ENCODE assay signal across 8 cellular contexts in genomic region chr15:66293085-66293418, GRCh38. TPM values are rescaled to one million over a fixed set of nuclear protein-coding genes. Genes with fewer than 3 reads are reported as not detected.
DNase-seq lines count a peak whose midpoint lies in the region; ATAC-seq and TF ChIP-seq lines count a peak whose summit lies in the region.

No MANE protein-coding gene starts in this region.

- peak overlapping the region; percentile 21; the same call in 1 of the 2 replicates for H2BK20ac ChIP-seq in IMR-90 (ENCODE audit: low read depth, low read length)

- peak overlapping the region; percentile 66; the same call in 1 of the 2 replicates for H3K18ac ChIP-seq in IMR-90 (ENCODE audit: low read depth, low read length)

- in situ Hi-C loops in IMR-90 (cut with MboI; ENCODE audit: low sequenced_read_pairs): loop anchor here (25.0 kb wide), 1 partner anchor 681 kb away; the partner anchor contains the start of genes INTS14 and SLC24A1

- ATAC-seq in IMR-90 (ENCODE audit: low read depth) (no peak; the same call in 1 of the 2 replicates), HG02884 (IDR thresholded peaks at IDR 0.05; ENCODE audit: unreplicated experiment) (no peak)

- no TSS peak for BruUV-seq in IMR-90 (replicated peaks; lab: Mats Ljungman, UMichigan)

- H3K4me1 ChIP-seq in BE2C: peaks cover 17% of the 10 kb centered on the region
- H3K4me1 ChIP-seq in IMR-90 (ENCODE audit: control insufficient read depth, insufficient read depth, low read length): peaks cover 13% of the 10 kb centered on the region
- peaks cover 33% of the 10 kb centered on the region for H3K4me1 ChIP-seq in mucosa of stomach (ENCODE audit: control insufficient read depth, insufficient read depth, low read length)

- no peak for TF ChIP-seq RAD21 in IMR-90 (IDR thresholded peaks at IDR 0.05; ENCODE audit: low read length)

- peak overlapping the region; percentile 97 for H4K5ac ChIP-seq in IMR-90 (ENCODE audit: low read depth, low read length)

- dilution Hi-C loops in IMR-90 (cut with HindIII; ENCODE audit: low sequenced_read_pairs, unreplicated experiment): no loop called here

- peaks cover 3% of the 10 kb centered on the region; the same call in 1 of the 2 replicates for H3K36me3 ChIP-seq in BE2C
- H3K36me3 ChIP-seq in IMR-90 (ENCODE audit: control insufficient read depth, insufficient read depth, low read length): no peaks in the 10 kb centered on the region
- no peaks in the 10 kb centered on the region for H3K36me3 ChIP-seq in mucosa of stomach (ENCODE audit: control insufficient read depth, insufficient read depth, low read length)

- peak overlapping the region; percentile 76 for H2BK120ac ChIP-seq in IMR-90 (ENCODE audit: low read depth, low read length)

- CTCF ChIA-PET in IMR-90 (lab: Yijun Ruan, JAX): interaction anchor here (0.6 kb wide), 1 partner anchor 516 kb away, joined by 3 read pairs; no protein-coding TSS in a partner anchor

- no peak for TF ChIP-seq POLR2A in IMR-90 (IDR thresholded peaks at IDR 0.05; ENCODE audit: low read depth, low read length)

- peak overlapping the region; percentile 73 for H3K27ac ChIP-seq in IMR-90 (ENCODE audit: insufficient read depth, low read length)
- peak overlapping the region; percentile 88 for H3K27ac ChIP-seq in cingulate gyrus (ENCODE audit: low read depth, low read length)

- WGBS in IMR-90 (ENCODE audit: extremely low coverage in 2 of 2, insufficient read length in 1 of 2), 2 experiments: no CpG with 5 or more reads among the region's 13 CpGs

- peak overlapping the region; percentile 96 for H3K4me2 ChIP-seq in IMR-90 (ENCODE audit: low read depth, low read length)

- H4K20me1 ChIP-seq in IMR-90 (ENCODE audit: insufficient read depth, low read length): no peaks in the 10 kb centered on the region

- H2BK5ac ChIP-seq in IMR-90 (ENCODE audit: low read depth, low read length, poor library complexity, severe bottlenecking): peak overlapping the region; percentile 83

- peak overlapping the region; percentile 56 for H2AK5ac ChIP-seq in IMR-90 (ENCODE audit: low read depth, low read length)

- peak overlapping the region; percentile 98 for H2AFZ ChIP-seq in IMR-90 (replicated peaks; ENCODE audit: low read length, poor library complexity)

- H3K23ac ChIP-seq in IMR-90 (ENCODE audit: low read depth, low read length): peak overlapping the region; percentile 87; the same call in 1 of the 2 replicates

- peak overlapping the region; percentile 95 for H3K9ac ChIP-seq in IMR-90 (ENCODE audit: low read depth, low read length)
- peak overlapping the region; percentile 89 for H3K9ac ChIP-seq in mucosa of stomach (ENCODE audit: low read length)

- H2AK9ac ChIP-seq in IMR-90 (replicated peaks; ENCODE audit: low read depth, low read length, poor library complexity): peak overlapping the region; percentile 93

- H3K27me3 ChIP-seq in BE2C (no peaks in the 10 kb centered on the region), IMR-90 (ENCODE audit: control insufficient read depth, insufficient read depth, low read length) (no peaks in the 10 kb centered on the region; the same call in 1 of the 2 replicates), mucosa of stomach (ENCODE audit: control insufficient read depth, insufficient read depth, low read length) (no peaks in the 10 kb centered on the region)

- POLR2A ChIA-PET in IMR-90 (lab: Charles Lee; ENCODE audit: unreplicated experiment): no interaction called here

- H2BK15ac ChIP-seq in IMR-90 (ENCODE audit: low read depth, low read length): no peak overlapping the region; the same call in 2 of the 3 replicates

- peak overlapping the region; percentile 54; the same call in 1 of the 2 replicates for H4K91ac ChIP-seq in IMR-90 (ENCODE audit: insufficient read depth, low read depth, low read length)

- no peak for DNase-seq in BE2C
- DNase-seq in IMR-90: no peak
- no peak for DNase-seq in DMS 273 treated with DMSO at 0.1 percent for 48 hours (lab: John Stamatoyannopoulos, UW)
- no peak for DNase-seq in foreskin melanocyte
- no peak for DNase-seq in COR-L47 (lab: John Stamatoyannopoulos, UW)

- intact Hi-C loops in IMR-90 (cut with micrococcal nuclease): no loop called here

- peaks cover 3% of the 10 kb centered on the region; the same call in 1 of the 2 replicates for H3K9me1 ChIP-seq in IMR-90 (ENCODE audit: insufficient read depth, low read length)

- H3K56ac ChIP-seq in IMR-90 (ENCODE audit: extremely low read depth, insufficient read depth, low read length): peak overlapping the region; percentile 47; the same call in 1 of the 2 replicates

- peaks cover 0 to 23% of the 10 kb centered on the region in 2 experiments; a peak in 1 of 4 replicates for H3K79me1 ChIP-seq in IMR-90 (ENCODE audit: low read depth in 1 of 2, low read length in 2 of 2)

- peak overlapping the region; percentile 91 for H3K4ac ChIP-seq in IMR-90 (ENCODE audit: low read depth, low read length)

- TF ChIP-seq CTCF in BE2C (IDR thresholded peaks at IDR 0.05; ENCODE audit: low read depth, low read length) (no peak), IMR-90 (conservative IDR thresholded peaks at IDR 0.05; ENCODE audit: low read depth, low read length) (no peak)

- peak overlapping the region; percentile 78 for H3K14ac ChIP-seq in IMR-90 (replicated peaks; ENCODE audit: low read depth, low read length)

- H3K9me3 ChIP-seq in BE2C: no peaks in the 10 kb centered on the region
- no peaks in the 10 kb centered on the region for H3K9me3 ChIP-seq in IMR-90 (ENCODE audit: control insufficient read depth, insufficient read depth, low read length)
- H3K9me3 ChIP-seq in mucosa of stomach (ENCODE audit: control insufficient read depth, low read length): no peaks in the 10 kb centered on the region

- H3K4me3 ChIP-seq in BE2C (ENCODE audit: low read depth, low read length) (peak overlapping the region; percentile 72), IMR-90 (ENCODE audit: insufficient read depth, low read depth, low read length) (peak overlapping the region; percentile 86), mucosa of stomach (ENCODE audit: low read length) (peak overlapping the region; percentile 54)

- H4K8ac ChIP-seq in IMR-90 (ENCODE audit: low read depth in 2 of 2, low read length in 2 of 2): peak overlapping the region; percentile 88 to 98; a peak in 3 of 4 replicates

TF ChIP-seq in IMR-90, 13 proteins besides CTCF, POLR2A, EP300 and RAD21:
- TF ChIP-seq FOS (IDR thresholded peaks at IDR 0.05; ENCODE audit: low read depth, low read length) (no peak), ELK1 (IDR thresholded peaks at IDR 0.05; ENCODE audit: borderline replicate concordance, low read depth, low read length) (no peak), MXI1 (IDR thresholded peaks at IDR 0.05; ENCODE audit: borderline replicate concordance, low read depth, low read length) (no peak), MAFK (IDR thresholded peaks at IDR 0.05; ENCODE audit: low read depth, low read length) (no peak), USF2 (IDR thresholded peaks at IDR 0.05; ENCODE audit: low read depth, low read length) (no peak), CEBPB (IDR thresholded peaks at IDR 0.05; ENCODE audit: low read depth, low read length) (no peak), RCOR1 (IDR thresholded peaks at IDR 0.05; ENCODE audit: insufficient replicate concordance, low read length) (no peak), SMC3 (IDR thresholded peaks at IDR 0.05; ENCODE audit: low read depth, low read length) (no peak)

RNA-seq across cellular contexts. Expression of gene DIS3L, which starts 0.3 kb away (rescaled TPM):
- 13.8 TPM for polyA plus RNA-seq in BE2C (2012; ENCODE audit: insufficient read depth, insufficient read length, low read depth)
- total RNA-seq in IMR-90 (2012; rRNA removed): 12.2 and 14.5 TPM in 2 replicates
- 4.2 and 5.1 TPM in 2 replicates for polyA plus RNA-seq in IMR-90 (2012; rRNA removed)
- polyA plus RNA-seq in IMR-90 (2012; cell fraction: cytosol; rRNA removed): 1.8 and 2.1 TPM in 2 replicates
- polyA plus RNA-seq in IMR-90 (2012; cell fraction: nucleus; rRNA removed; ENCODE audit: low replicate concordance): 1.5 and 6.1 TPM in 2 replicates

RNA-seq across cellular contexts. Expression of gene MEGF11, which starts 39.5 kb away (rescaled TPM):
- 9.6 TPM for polyA plus RNA-seq in BE2C (2012; ENCODE audit: insufficient read depth, insufficient read length, low read depth)
- not detected in 2 replicates for total RNA-seq in IMR-90 (2012; rRNA removed)
- not detected in 2 replicates for polyA plus RNA-seq in IMR-90 (2012; rRNA removed)
- polyA plus RNA-seq in IMR-90 (2012; cell fraction: cytosol; rRNA removed): not detected in 2 replicates
- not detected in 2 replicates for polyA plus RNA-seq in IMR-90 (2012; cell fraction: nucleus; rRNA removed; ENCODE audit: low replicate concordance)
